8 cellular contexts compared by ENCODE assay signal in the genomic region with DNA sequence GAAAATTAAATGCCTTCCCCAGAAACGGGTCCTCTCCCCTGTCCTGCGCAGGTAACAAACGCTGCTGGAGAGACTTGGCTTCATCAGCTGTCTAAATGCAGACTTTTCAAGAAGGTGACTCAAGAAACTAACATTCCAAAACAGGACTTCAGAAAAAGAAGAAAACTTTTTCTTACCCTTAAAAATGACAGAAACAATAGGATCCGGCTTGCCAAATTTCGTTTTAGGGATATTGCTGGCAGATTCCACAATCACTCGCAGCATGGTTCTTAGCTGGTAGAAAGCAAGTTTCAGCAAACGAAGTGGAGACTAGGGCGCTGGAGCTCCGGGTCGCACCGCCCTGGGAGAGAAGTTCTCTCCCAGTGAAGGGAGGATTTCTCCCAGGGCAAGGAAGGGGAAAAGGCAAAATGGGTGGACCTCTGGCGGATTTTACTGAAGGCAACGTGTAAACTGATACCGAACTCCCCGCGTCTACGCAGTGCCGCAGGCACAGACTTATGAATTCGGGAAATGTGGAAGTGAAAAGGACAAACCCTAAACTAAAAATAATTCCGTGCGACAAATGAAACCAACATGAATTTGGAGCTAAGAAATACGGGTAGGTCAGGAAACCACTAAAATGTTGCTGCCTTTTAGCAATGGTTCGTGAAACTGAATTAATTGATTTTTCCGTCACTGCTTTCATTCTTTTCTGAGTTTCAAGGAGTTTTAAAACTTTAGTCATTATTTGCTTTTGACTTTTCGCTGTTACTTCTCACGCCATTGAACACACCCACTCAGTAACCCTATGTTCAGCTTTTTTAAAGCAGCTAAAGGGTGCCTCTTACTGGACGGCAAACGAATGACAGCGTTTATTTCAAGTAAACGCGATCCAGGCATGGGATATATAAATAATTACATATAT. TPM values are rescaled to one million over a fixed set of nuclear protein-coding genes. Genes with fewer than 3 reads are reported as not detected.
DNase-seq lines count a peak whose midpoint lies in the region; ATAC-seq, FAIRE-seq and TF ChIP-seq lines count a peak whose summit lies in the region.

A gene with protein sequence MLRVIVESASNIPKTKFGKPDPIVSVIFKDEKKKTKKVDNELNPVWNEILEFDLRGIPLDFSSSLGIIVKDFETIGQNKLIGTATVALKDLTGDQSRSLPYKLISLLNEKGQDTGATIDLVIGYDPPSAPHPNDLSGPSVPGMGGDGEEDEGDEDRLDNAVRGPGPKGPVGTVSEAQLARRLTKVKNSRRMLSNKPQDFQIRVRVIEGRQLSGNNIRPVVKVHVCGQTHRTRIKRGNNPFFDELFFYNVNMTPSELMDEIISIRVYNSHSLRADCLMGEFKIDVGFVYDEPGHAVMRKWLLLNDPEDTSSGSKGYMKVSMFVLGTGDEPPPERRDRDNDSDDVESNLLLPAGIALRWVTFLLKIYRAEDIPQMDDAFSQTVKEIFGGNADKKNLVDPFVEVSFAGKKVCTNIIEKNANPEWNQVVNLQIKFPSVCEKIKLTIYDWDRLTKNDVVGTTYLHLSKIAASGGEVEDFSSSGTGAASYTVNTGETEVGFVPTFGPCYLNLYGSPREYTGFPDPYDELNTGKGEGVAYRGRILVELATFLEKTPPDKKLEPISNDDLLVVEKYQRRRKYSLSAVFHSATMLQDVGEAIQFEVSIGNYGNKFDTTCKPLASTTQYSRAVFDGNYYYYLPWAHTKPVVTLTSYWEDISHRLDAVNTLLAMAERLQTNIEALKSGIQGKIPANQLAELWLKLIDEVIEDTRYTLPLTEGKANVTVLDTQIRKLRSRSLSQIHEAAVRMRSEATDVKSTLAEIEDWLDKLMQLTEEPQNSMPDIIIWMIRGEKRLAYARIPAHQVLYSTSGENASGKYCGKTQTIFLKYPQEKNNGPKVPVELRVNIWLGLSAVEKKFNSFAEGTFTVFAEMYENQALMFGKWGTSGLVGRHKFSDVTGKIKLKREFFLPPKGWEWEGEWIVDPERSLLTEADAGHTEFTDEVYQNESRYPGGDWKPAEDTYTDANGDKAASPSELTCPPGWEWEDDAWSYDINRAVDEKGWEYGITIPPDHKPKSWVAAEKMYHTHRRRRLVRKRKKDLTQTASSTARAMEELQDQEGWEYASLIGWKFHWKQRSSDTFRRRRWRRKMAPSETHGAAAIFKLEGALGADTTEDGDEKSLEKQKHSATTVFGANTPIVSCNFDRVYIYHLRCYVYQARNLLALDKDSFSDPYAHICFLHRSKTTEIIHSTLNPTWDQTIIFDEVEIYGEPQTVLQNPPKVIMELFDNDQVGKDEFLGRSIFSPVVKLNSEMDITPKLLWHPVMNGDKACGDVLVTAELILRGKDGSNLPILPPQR (N-terminal part only) (minus strand): TSS at position 404 of the 904 bp plus-strand sequence. CDS start 140 bp downstream, at position 264.

- WGBS in GM12878 (ENCODE audit: insufficient coverage, insufficient replicate concordance, low lambda C conversion rate, missing lambda C conversion rate) = 2% methylated on average over 31 of the region's 31 CpGs
- 2% methylated on average over 31 of the region's 31 CpGs for WGBS in right cardiac atrium
- whole genome bisulfite sequencing in psoas muscle, 3 donors = 1 to 2% (median 1%) methylated on average over 31 of the region's 31 CpGs

- H3K9ac ChIP-seq in GM12878 (ENCODE audit: control insufficient read depth, insufficient read depth, low read length) = peak within 1 kb of the TSS; percentile 35; the same call in 1 of the 2 replicates

- POLR2A ChIA-PET in GM12878 (lab: Charles Lee) = interaction anchor here (0.6 to 1.3 kb wide), 3 partner anchors 15 to 472 kb away, joined by 3 to 8 read pairs (median 3); a partner anchor contains a TSS

- H2AFZ ChIP-seq in GM12878 (ENCODE audit: control insufficient read depth, low read depth, low read length) = peak within 1 kb of the TSS; percentile 30

- peak within 1 kb of the TSS; percentile 57; the same call in 1 of the 2 replicates for H3K4me3 ChIP-seq in GM12878
- H3K4me3 ChIP-seq in right cardiac atrium (ENCODE audit: low read length) = peak within 1 kb of the TSS; percentile 98
- H3K4me3 ChIP-seq in psoas muscle = peak within 1 kb of the TSS; percentile 67

- RAD21 ChIA-PET in GM12878 (lab: Charles Lee; ENCODE audit: unreplicated experiment) = interaction anchor here (0.6 to 6.1 kb wide), 18 partner anchors 9 to 366 kb away, joined by 3 to 144 read pairs (median 4); a partner anchor contains a TSS

- TF ChIP-seq CTCF in GM12878 (IDR thresholded peaks at IDR 0.05 in 2 of 3, conservative IDR thresholded peaks at IDR 0.05 in 1 of 3; ENCODE audit: control insufficient read depth in 2 of 3, extremely low read depth in 1 of 3, insufficient read depth in 1 of 3, low read depth in 3 of 3, low read length in 3 of 3) (peak; percentile 54 to 76 (median 54); a peak in 4 of 6 replicates), psoas muscle (IDR thresholded peaks at IDR 0.05) (peak; percentile 58)

- H3K36me3 ChIP-seq in GM12878 (ENCODE audit: control insufficient read depth in 2 of 2, insufficient read depth in 2 of 2, low read length in 1 of 2) (no peaks in the 10 kb centered on the region), psoas muscle (ENCODE audit: insufficient read depth in 1 of 2, low read depth in 1 of 2) (no peaks in the 10 kb centered on the region)

- in situ Hi-C loops in GM12878 (cut with MboI) = loop anchor here (5.0 kb wide), 1 partner anchor 105 kb away; no protein-coding TSS in a partner anchor

- peaks cover 9% of the 10 kb centered on the region for H3K4me1 ChIP-seq in GM12878 (ENCODE audit: control insufficient read depth, insufficient read depth, low read length)
- no peaks in the 10 kb centered on the region for H3K4me1 ChIP-seq in right cardiac atrium (ENCODE audit: control insufficient read depth, insufficient read depth, low read length)
- no peaks in the 10 kb centered on the region for H3K4me1 ChIP-seq in psoas muscle

- peak within 1 kb of the TSS; percentile 90 for H3K4me2 ChIP-seq in GM12878 (ENCODE audit: control insufficient read depth, insufficient read depth)

- CTCF ChIA-PET in GM12878 (lab: Yijun Ruan, JAX) = interaction anchor here (0.6 to 4.5 kb wide), 40 partner anchors 9 to 672 kb away, joined by 3 to 283 read pairs (median 5); a partner anchor contains a TSS

- H4K20me1 ChIP-seq in GM12878 (ENCODE audit: control insufficient read depth, insufficient read depth) = no peaks in the 10 kb centered on the region

- DNase-seq in ELF-1 (ENCODE audit: low read depth, low spot score) (peak; percentile 72), LoVo (ENCODE audit: low spot score) (peak; percentile 88), SKM-1 treated with dmso at 0.1 percent for 144 hours (lab: John Stamatoyannopoulos, UW; ENCODE audit: unreplicated experiment) (peak; percentile 79), GM12878 (ENCODE audit: low read depth, low spot score) (peak; percentile 50), right cardiac atrium (peak; percentile 61 to 80 (median 70)), psoas muscle (peak; percentile 46 to 62)

- peak in 1 of 2 experiments; percentile 52; a peak in 1 of 4 replicates for TF ChIP-seq EP300 in GM12878 (IDR thresholded peaks at IDR 0.05; ENCODE audit: borderline replicate concordance in 1 of 2, control insufficient read depth in 1 of 2, low read depth in 2 of 2, low read length in 2 of 2)

- BruUV-seq in GM12878 (replicated peaks; lab: Mats Ljungman, UMichigan) = no TSS peak

- H3K27ac ChIP-seq in GM12878 (ENCODE audit: control insufficient read depth, insufficient read depth) (no peak within 1 kb of the TSS), right cardiac atrium (ENCODE audit: low read length) (peak within 1 kb of the TSS; percentile 86), psoas muscle (peak within 1 kb of the TSS; percentile 50)

- no peak for TF ChIP-seq POLR2A in GM12878 (IDR thresholded peaks at IDR 0.05; ENCODE audit: low read depth, low read length)

- no peaks in the 10 kb centered on the region for H3K79me2 ChIP-seq in GM12878 (ENCODE audit: control insufficient read depth, insufficient read depth, low read length)

- TF ChIP-seq RAD21 in GM12878 (IDR thresholded peaks at IDR 0.05; ENCODE audit: insufficient read depth, low read depth, low read length) = peak; percentile 95

- H3K27me3 ChIP-seq in GM12878 (replicated peaks in 1 of 2; ENCODE audit: control insufficient read depth in 2 of 2, insufficient read depth in 2 of 2, low read length in 1 of 2) (peaks cover 0 to 5% of the 10 kb centered on the region in 2 experiments), right cardiac atrium (ENCODE audit: control insufficient read depth, insufficient read depth) (no peaks in the 10 kb centered on the region), psoas muscle (ENCODE audit: insufficient read depth in 3 of 3, low read length in 2 of 3) (peaks cover 0 to 5% (median 0%) of the 10 kb centered on the region in 3 donors)

- no peaks in the 10 kb centered on the region for H3K9me3 ChIP-seq in GM12878 (replicated peaks; ENCODE audit: control insufficient read depth, insufficient read depth, low read length)
- no peaks in the 10 kb centered on the region for H3K9me3 ChIP-seq in right cardiac atrium (ENCODE audit: control insufficient read depth, low read length)
- no peaks in the 10 kb centered on the region for H3K9me3 ChIP-seq in psoas muscle

- SMC1A ChIA-PET in GM12878 (lab: Charles Lee; ENCODE audit: uncharacterized antibody, unreplicated experiment) = interaction anchor here (0.7 to 5.5 kb wide), 26 partner anchors 9 to 396 kb away, joined by 3 to 157 read pairs (median 4); a partner anchor contains a TSS

- intact Hi-C loops in GM12878 (cut with micrococcal nuclease; ENCODE audit: unreplicated experiment) = loop anchor here (1.0 to 10.0 kb wide), 3 partner anchors 29 to 597 kb away; no protein-coding TSS in a partner anchor
- intact Hi-C loops in right cardiac atrium (cut with DNase I) = loop anchor here (1.0 to 5.0 kb wide), 4 partner anchors 101 to 106 kb away; no protein-coding TSS in a partner anchor
- intact Hi-C loops in psoas muscle (cut with DNase I) = loop anchor here (1.0 to 5.0 kb wide), 3 partner anchors 45 to 107 kb away; no protein-coding TSS in a partner anchor

- peak; percentile 73 for FAIRE-seq in GM12878 (lab: Jason Lieb, UNC)

- ATAC-seq in GM21825 (IDR thresholded peaks at IDR 0.05; ENCODE audit: unreplicated experiment) = peak; percentile 73
- peak; percentile 88 for ATAC-seq in GM12878
- peak; percentile 89 to 90 for ATAC-seq in right cardiac atrium
- ATAC-seq in psoas muscle = peak; percentile 87 to 96 (median 90)
- ATAC-seq in HG02840 (IDR thresholded peaks at IDR 0.05; ENCODE audit: low FRiP score, unreplicated experiment) = no peak

RNA-seq across cellular contexts. Expression of the gene that starts here (rescaled TPM):
- total RNA-seq in GM12878 (2013; cell fraction: nucleolus; rRNA removed) = 0.34 and 0.63 TPM in 2 replicates
- total RNA-seq in GM12878 (2014; rRNA removed) (0.11 and 0.16 TPM in 2 replicates), GM12878 (2014; rRNA removed; fragmentation: Illumina TruSeq; extraction: Trizol) (0.09 and 0.18 TPM in 2 replicates), GM12878 (2021) (0.44 and 0.45 TPM in 2 replicates), right cardiac atrium (10 to 100 TPM; 13.6 to 25.0 (median 16.2) TPM), psoas muscle (1 to 10 TPM; 4.2 to 9.4 (median 5.8) TPM)
- polyA plus RNA-seq in GM12878 (2011; ENCODE audit: low read depth) = 0.04 TPM
- polyA plus RNA-seq in GM12878 (2011; rRNA removed) (0.04 and 0.15 TPM in 2 replicates), GM12878 (2014; fragmentation: Illumina TruSeq; extraction: Trizol) (0.11 and 0.19 TPM in 2 replicates), GM12878 (2014; fragmentation: Nextera tagmentation; extraction: Ambion mirVana) (under 1 TPM; 0.02 to 0.13 TPM), GM12878 (2014; rRNA removed) (0.25 and 0.42 TPM in 2 replicates), GM12878 (2016; fragmentation: Nextera tagmentation; extraction: Ambion mirVana) (under 1 TPM; 0.48 to 0.59 TPM), right cardiac atrium (5.5 TPM), psoas muscle (1 to 10 TPM in 2 of 3 donors, under 1 TPM in 1; 0.70 to 3.6 (median 2.1) TPM)
- 0.07 and 0.10 TPM in 2 replicates for polyA plus RNA-seq in GM12878 (2011; cell fraction: cytosol; rRNA removed)
- 0.16 and 0.18 TPM in 2 replicates for polyA plus RNA-seq in GM12878 (2011; cell fraction: nucleus; rRNA removed)
- polyA plus RNA-seq in GM12878 (2012) = 0.04 TPM in 2 replicates
- polyA minus RNA-seq in GM12878 (2011; rRNA and poly(A)+ RNA removed) = 0.07 TPM in 1 of 2 replicates, not detected in the other
- polyA minus RNA-seq in GM12878 (2011; cell fraction: cytosol; rRNA and poly(A)+ RNA removed) = 0.80 and 1.9 TPM in 2 replicates
- under 0.01 and 0.19 TPM in 2 replicates for polyA minus RNA-seq in GM12878 (2011; cell fraction: nucleus; rRNA and poly(A)+ RNA removed)
